Comparison of ENCODE assay signal across 13 cellular contexts in genomic region chr20:63117151-63117550, GRCh38.
"Had no signal": no experiment of that assay in that cellular context is flagged by ENCODE, and none has a peak within 500 bp of the region (broad histone marks: within the 10 kb centered on the region; RNA-seq: fewer than 3 reads in every experiment).

No MANE protein-coding gene starts in this region.

- H3K9me3 ChIP-seq: colonic mucosa, neutrophil, sigmoid colon had no signal

- H3K36me3 ChIP-seq: brain microvascular endothelial cell, colonic mucosa, neutrophil, sigmoid colon, thoracic aorta had no signal

- H3K9ac ChIP-seq: parathyroid adenoma had no signal

- H2AFZ ChIP-seq: parathyroid adenoma had no signal

- H3K27me3 ChIP-seq: brain microvascular endothelial cell, colonic mucosa had no signal

- H3K4me3 ChIP-seq: colonic mucosa, sigmoid colon, thoracic aorta had no signal

- H3K4me1 ChIP-seq: colonic mucosa, parathyroid adenoma, sigmoid colon had no signal

- H3K27ac ChIP-seq: brain microvascular endothelial cell, colonic mucosa, epithelial cell of prostate, neutrophil, parathyroid adenoma, sigmoid colon, thoracic aorta had no signal

- DNase-seq: activated CD4-positive, alpha-beta T cell treated with anti-CD3 and anti-CD28 coated beads, Interleukin-2, amount 10 ng/mL, durations not matched to agents 7 days and 5 days; activated CD4-positive, CD25-positive, alpha-beta regulatory T cell; activated T-cell treated with anti-CD3 and anti-CD28 coated beads, Interleukin-2, amount 50 U/mL, for 24 hours; brain microvascular endothelial cell; central memory CD4-positive, alpha-beta T cell; colonic mucosa; natural killer cell; sigmoid colon; stimulated activated naive B cell treated with anti-CD40 and anti-IgM and Interleukin-4, amounts not matched to agents 10 μg/mL and 1 μg/mL and 100 μg/mL, for 72 hours had no signal
